In the genomic region with DNA sequence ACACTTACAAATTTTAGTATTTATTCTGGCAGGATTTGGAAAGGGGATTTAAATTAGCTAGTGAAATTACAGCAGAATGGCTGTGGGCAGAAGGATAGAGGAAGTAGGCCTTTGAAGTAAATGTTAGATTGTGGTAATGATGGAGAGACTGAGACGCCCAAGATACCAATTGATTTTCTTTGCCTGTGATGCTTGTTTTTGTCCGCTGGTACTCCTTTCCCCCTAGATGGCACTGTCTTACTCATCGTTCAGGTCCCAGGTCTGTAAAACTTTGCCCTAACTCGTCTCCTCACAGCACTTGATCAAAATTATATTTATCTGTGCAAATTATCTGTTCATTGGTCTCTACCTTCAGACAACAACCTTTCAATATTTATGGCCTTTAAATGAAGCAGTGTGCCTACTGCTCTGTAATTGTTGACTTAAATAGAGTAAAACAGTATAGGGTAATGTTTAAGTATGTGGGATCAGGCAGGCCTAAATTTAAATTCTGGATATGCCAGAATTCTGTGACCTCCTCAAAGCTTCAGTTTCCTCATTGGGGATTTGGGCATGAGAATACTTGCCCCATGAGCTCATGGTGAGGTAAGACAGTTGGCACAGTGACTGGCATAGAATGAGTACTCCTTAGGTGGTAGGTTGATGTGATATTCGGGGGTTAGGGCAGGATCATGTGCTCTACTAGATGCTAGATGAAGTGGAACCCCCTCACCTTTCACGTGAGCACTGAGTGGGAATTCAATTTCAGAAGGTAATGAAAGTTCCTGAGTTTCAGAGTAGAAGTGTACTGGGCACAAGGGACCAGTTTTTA, we compare ENCODE assay signal across 8 cellular contexts. TPM values are rescaled to one million over a fixed set of nuclear protein-coding genes. Genes with fewer than 3 reads are reported as not detected.
DNase-seq lines count a peak whose midpoint lies in the region; ATAC-seq and TF ChIP-seq lines count a peak whose summit lies in the region.

No MANE protein-coding gene starts in this region.

- H3K27me3 ChIP-seq in BJ (ENCODE audit: control insufficient read depth, insufficient read depth, low read length) = no peaks in the 10 kb centered on the region

- POLR2A ChIA-PET in BJ (lab: Charles Lee) = no interaction called here

- DNase-seq in BJ (ENCODE audit: low read depth) = no peak
- DNase-seq in NOMO-1 treated with DMSO at 0.1 percent for 48 hours (lab: John Stamatoyannopoulos, UW; ENCODE audit: unreplicated experiment) = peak; percentile 90
- DNase-seq in astrocyte of the spinal cord (ENCODE audit: low read depth, low spot score) = peak; percentile 36
- DNase-seq in mucosa of descending colon = no peak
- no peak for DNase-seq in GM03348 (ENCODE audit: low spot score)
- no peak for DNase-seq in NCI-H524 treated with DMSO at 0.1 percent for 48 hours (lab: John Stamatoyannopoulos, UW)

- H3K36me3 ChIP-seq in BJ (ENCODE audit: control insufficient read depth, insufficient read depth, low read length) = no peaks in the 10 kb centered on the region
- no peaks in the 10 kb centered on the region for H3K36me3 ChIP-seq in mucosa of descending colon (ENCODE audit: low read depth)

- in situ Hi-C loops in astrocyte of the spinal cord (cut with HindIII; ENCODE audit: low sequenced_read_pairs) = no loop called here

- intact Hi-C loops in mucosa of descending colon (cut with DNase I, micrococcal nuclease) = no loop called here

- TF ChIP-seq CTCF in BJ (IDR thresholded peaks at IDR 0.05; ENCODE audit: insufficient read depth, low read depth, low read length) = peak; percentile 34
- TF ChIP-seq CTCF in astrocyte of the spinal cord (IDR thresholded peaks at IDR 0.05; ENCODE audit: low read depth, low read length) = peak; percentile 48
- no peak for TF ChIP-seq CTCF in mucosa of descending colon (IDR thresholded peaks at IDR 0.05)

- H3K4me3 ChIP-seq in BJ (ENCODE audit: low read depth, low read length) (no peak overlapping the region), astrocyte of the spinal cord (ENCODE audit: low read depth, low read length) (no peak overlapping the region), mucosa of descending colon (no peak overlapping the region)

- no peaks in the 10 kb centered on the region for H3K9me3 ChIP-seq in mucosa of descending colon

- CTCF ChIA-PET in BJ (lab: Yijun Ruan, JAX) = interaction anchor here (0.8 to 2.6 kb wide), 2 partner anchors 12 to 16 kb away, joined by 3 to 13 read pairs; no protein-coding TSS in a partner anchor

- ATAC-seq in GM18520 (IDR thresholded peaks at IDR 0.05; ENCODE audit: unreplicated experiment) = peak; percentile 70
- ATAC-seq in HG02938 (IDR thresholded peaks at IDR 0.05; ENCODE audit: unreplicated experiment) = peak; percentile 71
- peak; percentile 62 for ATAC-seq in mucosa of descending colon

- H3K4me1 ChIP-seq in mucosa of descending colon (ENCODE audit: low read depth) = peaks cover 12% of the 10 kb centered on the region

RNA-seq across cellular contexts. Expression of a gene that starts 14.7 kb away (rescaled TPM):
- 20.3 and 26.1 TPM in 2 replicates for polyA plus RNA-seq in BJ (2011; rRNA removed)
- 5.7 and 10.8 TPM in 2 replicates for polyA minus RNA-seq in BJ (2011; rRNA and poly(A)+ RNA removed)
- 10 to 100 TPM; 49.3 to 68.5 (median 57.6) TPM for total RNA-seq in mucosa of descending colon

RNA-seq across cellular contexts. Expression of a gene that starts 50.7 kb away (rescaled TPM):
- 21.3 and 29.8 TPM in 2 replicates for polyA plus RNA-seq in BJ (2011; rRNA removed)
- 23.4 and 27.7 TPM in 2 replicates for polyA minus RNA-seq in BJ (2011; rRNA and poly(A)+ RNA removed)
- total RNA-seq in mucosa of descending colon = 10 to 100 TPM; 30.3 to 52.6 (median 45.4) TPM

Comparison
In these comparisons a context has a peak if more than half of its experiments do, and no peak if none do; other contexts are left out.
1. DNase-seq: peak in NOMO-1 treated with DMSO at 0.1 percent for 48 hours (single experiment) and astrocyte of the spinal cord (single experiment); none in BJ (single experiment), mucosa of descending colon (0 of 3), GM03348 (single experiment) and NCI-H524 treated with DMSO at 0.1 percent for 48 hours (single experiment).
2. Peak in every context shown above with its lines, with median percentiles within 50 percentile points of each other: ATAC-seq.